In genomic region chr5:68424799-68425537, GRCh38 we compare ENCODE assay signal across 8 cellular contexts.
DNase-seq lines count a peak whose midpoint lies in the region; ATAC-seq, FAIRE-seq and TF ChIP-seq lines count a peak whose summit lies in the region.

No MANE protein-coding gene starts in this region.

- peak overlapping the region; percentile 17 for H3K4me2 ChIP-seq in osteoblast (ENCODE audit: insufficient read depth, low read length)
- no peak overlapping the region for H3K4me2 ChIP-seq in mesendoderm (ENCODE audit: low read length)

- H3K4me1 ChIP-seq in osteoblast (ENCODE audit: insufficient read depth, low read length), result peaks cover 21% of the 10 kb centered on the region
- H3K4me1 ChIP-seq in mesendoderm (ENCODE audit: control insufficient read depth, low read depth, low read length), result no peaks in the 10 kb centered on the region

- no peak overlapping the region for H2BK15ac ChIP-seq in mesendoderm (replicated peaks; ENCODE audit: low read depth)

- H3K79me2 ChIP-seq in osteoblast (ENCODE audit: insufficient read depth, low read length) (no peaks in the 10 kb centered on the region), mesendoderm (ENCODE audit: control insufficient read depth, insufficient read depth, low read length) (no peaks in the 10 kb centered on the region)

- H3K4me3 ChIP-seq in osteoblast (ENCODE audit: insufficient read depth, low read length) (no peak overlapping the region), H7 (ENCODE audit: insufficient read depth, low read depth, low read length) (no peak overlapping the region), mesendoderm (ENCODE audit: low read length) (no peak overlapping the region)

- no peak overlapping the region for H4K5ac ChIP-seq in mesendoderm (ENCODE audit: low read length)

- no peak for TF ChIP-seq CTCF in GM13976 (IDR thresholded peaks at IDR 0.05; ENCODE audit: borderline replicate concordance, control extremely low read depth, extremely low read depth, insufficient read depth, missing control alignments)
- no peak for TF ChIP-seq CTCF in osteoblast (IDR thresholded peaks at IDR 0.05; ENCODE audit: extremely low read depth, low read depth, low read length)

- peak; percentile 83 for ATAC-seq in GM21529 (IDR thresholded peaks at IDR 0.05; ENCODE audit: unreplicated experiment)
- ATAC-seq in activated naive CD4-positive, alpha-beta T cell treated with anti-CD3 and anti-CD28 coated beads, Interleukin-2, amount 50 U/mL, for 72 hours, result peak; percentile 75 to 87

- no peaks in the 10 kb centered on the region for H3K79me1 ChIP-seq in mesendoderm (ENCODE audit: low read length)

- H3K27ac ChIP-seq in osteoblast (ENCODE audit: low read depth, low read length) (peak overlapping the region; percentile 0), mesendoderm (ENCODE audit: low read depth, low read length) (no peak overlapping the region)

- H3K27ac Mint-ChIP-seq in activated naive CD4-positive, alpha-beta T cell treated with anti-CD3 and anti-CD28 coated beads, Interleukin-2, amount 50 U/mL, for 72 hours, result peak overlapping the region in 1 of 2 donors; percentile 77

- H3K36me3 Mint-ChIP-seq in activated naive CD4-positive, alpha-beta T cell treated with anti-CD3 and anti-CD28 coated beads, Interleukin-2, amount 50 U/mL, for 72 hours, result no peaks in the 10 kb centered on the region

- in situ Hi-C loops in GM13976 (cut with MboI; ENCODE audit: low sequenced_read_pairs, unreplicated experiment), result no loop called here

- no peak overlapping the region for H2BK5ac ChIP-seq in mesendoderm (ENCODE audit: low read length)

- no peaks in the 10 kb centered on the region for H4K20me1 ChIP-seq in osteoblast (ENCODE audit: insufficient read depth, low read length)

- H3K9ac ChIP-seq in mesendoderm (ENCODE audit: low read length), result no peak overlapping the region

- no peaks in the 10 kb centered on the region for H3K9me3 Mint-ChIP-seq in activated naive CD4-positive, alpha-beta T cell treated with anti-CD3 and anti-CD28 coated beads, Interleukin-2, amount 50 U/mL, for 72 hours

- H3K56ac ChIP-seq in mesendoderm (ENCODE audit: low read length), result no peak overlapping the region

- no peak overlapping the region for H2AK5ac ChIP-seq in mesendoderm (ENCODE audit: low read length)

- H3K9me3 ChIP-seq in osteoblast (ENCODE audit: low read depth, low read length), result no peaks in the 10 kb centered on the region

- no CpG with 5 or more reads among the region's 6 CpGs for WGBS in mesendoderm (ENCODE audit: extremely low coverage, insufficient coverage, low lambda C conversion rate)

- FAIRE-seq in HTR-8/SVneo (lab: Jason Lieb, UNC), result no peak

- H4K8ac ChIP-seq in mesendoderm (ENCODE audit: low read depth, low read length), result no peak overlapping the region

- H3K18ac ChIP-seq in mesendoderm (ENCODE audit: low read length), result no peak overlapping the region

- DNase-seq in GM13976 (ENCODE audit: low spot score), result peak; percentile 37
- DNase-seq in HTR-8/SVneo (ENCODE audit: insufficient read length, low spot score), result peak; percentile 23
- peak in 1 of 2 donors; percentile 34 for DNase-seq in activated naive CD4-positive, alpha-beta T cell treated with anti-CD3 and anti-CD28 coated beads, Interleukin-2, amount 50 U/mL, for 72 hours (ENCODE audit: low spot score in 2 of 2)
- DNase-seq in osteoblast (ENCODE audit: insufficient read length, low spot score, missing footprints), result no peak
- no peak for DNase-seq in H7
- no peak for DNase-seq in NCI-H446 (lab: John Stamatoyannopoulos, UW)
- no peak for DNase-seq in mesendoderm

- H2AFZ ChIP-seq in osteoblast (ENCODE audit: low read length), result peak overlapping the region; percentile 12

- H3K27me3 ChIP-seq in osteoblast (ENCODE audit: insufficient read depth, low read length) (no peaks in the 10 kb centered on the region), H7 (ENCODE audit: control insufficient read depth, insufficient read depth, low read length) (no peaks in the 10 kb centered on the region; the same call in 1 of the 2 replicates), mesendoderm (ENCODE audit: insufficient read depth, low read length, poor library complexity) (no peaks in the 10 kb centered on the region)

- no peak overlapping the region for H2BK120ac ChIP-seq in mesendoderm (ENCODE audit: low read depth, low read length)

- H3K36me3 ChIP-seq in osteoblast (ENCODE audit: insufficient read depth, low read length), result no peaks in the 10 kb centered on the region
- H3K36me3 ChIP-seq in H7 (replicated peaks; ENCODE audit: control insufficient read depth, insufficient read depth, low read length), result no peaks in the 10 kb centered on the region
- no peaks in the 10 kb centered on the region for H3K36me3 ChIP-seq in mesendoderm (ENCODE audit: control insufficient read depth, insufficient read depth, low read length)

- H3K23ac ChIP-seq in mesendoderm (ENCODE audit: low read length), result no peak overlapping the region

- no peak overlapping the region for H3K4ac ChIP-seq in mesendoderm (ENCODE audit: low read depth, low read length)

Comparison
In these comparisons a context has a peak if more than half of its experiments do, and no peak if none do; other contexts are left out.
1. DNase-seq: peak in GM13976 (single experiment) and HTR-8/SVneo (single experiment); none in osteoblast (single experiment), H7 (single experiment), NCI-H446 (0 of 2) and mesendoderm (single experiment).